8 cellular contexts compared by ENCODE assay signal in genomic region chr22:38318792-38319773, GRCh38. TPM values are rescaled to one million over a fixed set of nuclear protein-coding genes. Genes with fewer than 3 reads are reported as not detected.
A peak's percentile ranks its signal among the peaks of the same experiment; 100 is the strongest.
DNase-seq lines count a peak whose midpoint lies in the region; ATAC-seq and TF ChIP-seq lines count a peak whose summit lies in the region.

No MANE protein-coding gene starts in this region.

- H3K4me3 Mint-ChIP-seq in central memory CD8-positive, alpha-beta T cell: peak overlapping the region; percentile 80
- H3K4me3 Mint-ChIP-seq in naive thymus-derived CD8-positive, alpha-beta T cell: peak overlapping the region in 8 of 10 donors; percentile 43 to 79 (median 56)

- peaks cover 12% of the 10 kb centered on the region for H3K36me3 Mint-ChIP-seq in central memory CD8-positive, alpha-beta T cell (ENCODE audit: insufficient read depth)
- no peaks in the 10 kb centered on the region for H3K36me3 Mint-ChIP-seq in naive thymus-derived CD8-positive, alpha-beta T cell

- H3K27me3 ChIP-seq in heart right ventricle (no peaks in the 10 kb centered on the region), vagina (no peaks in the 10 kb centered on the region)

- intact Hi-C loops in heart right ventricle (cut with DNase I) (loop anchor here in 3 of 10 donors (5.0 to 10.0 kb wide), 2 partner anchors 47 to 114 kb away; partner anchors contain the start of genes MAFF (in 2 of the 3) and TMEM184B (in 2 of the 3)), cardiac septum (cut with DNase I) (no loop called here), vagina (cut with DNase I) (loop anchor here (5.0 kb wide), 1 partner anchor 47 kb away; the partner anchor contains the start of gene TMEM184B)

- peak overlapping the region in 1 of 10 donors; percentile 59 for H3K4me3 ChIP-seq in heart right ventricle
- H3K4me3 ChIP-seq in vagina: no peak overlapping the region

- H3K9me3 Mint-ChIP-seq in central memory CD8-positive, alpha-beta T cell: no peaks in the 10 kb centered on the region
- H3K9me3 Mint-ChIP-seq in naive thymus-derived CD8-positive, alpha-beta T cell: no peaks in the 10 kb centered on the region

- H3K27ac Mint-ChIP-seq in central memory CD8-positive, alpha-beta T cell (ENCODE audit: low read depth): peak overlapping the region; percentile 40
- peak overlapping the region; percentile 32 to 98 (median 86) for H3K27ac Mint-ChIP-seq in naive thymus-derived CD8-positive, alpha-beta T cell

- H3K27ac ChIP-seq in heart right ventricle: peak overlapping the region; percentile 88 to 98 (median 96)
- peak overlapping the region; percentile 95 for H3K27ac ChIP-seq in vagina

- H3K4me1 ChIP-seq in heart right ventricle (peaks cover 23 to 38% (median 32%) of the 10 kb centered on the region in 9 donors), vagina (peaks cover 24% of the 10 kb centered on the region)

- POLR2A ChIA-PET in naive thymus-derived CD8-positive, alpha-beta T cell (lab: Charles Lee): interaction anchor here (0.9 kb wide), 1 partner anchor 24 kb away, joined by 3 read pairs; no protein-coding TSS in a partner anchor

- no peak for DNase-seq in heart right ventricle
- DNase-seq in cardiac septum (ENCODE audit: low spot score): no peak
- no peak for DNase-seq in central memory CD8-positive, alpha-beta T cell (ENCODE audit: low spot score in 2 of 2)
- no peak for DNase-seq in naive thymus-derived CD8-positive, alpha-beta T cell
- DNase-seq in vagina (ENCODE audit: extremely low spot score in 2 of 2): no peak
- no peak for DNase-seq in DMS79 treated with DMSO at 0.1 percent for 48 hours (lab: John Stamatoyannopoulos, UW)
- no peak for DNase-seq in hippocampal formation (lab: John Stamatoyannopoulos, UW)

- no peak for TF ChIP-seq POLR2A in vagina (IDR thresholded peaks at IDR 0.05)

- 88 to 95% methylated on average over 14 of the region's 14 CpGs for WGBS in heart right ventricle, 2 donors

- peaks cover 0 to under 1% (median 0%) of the 10 kb centered on the region in 9 donors for H3K36me3 ChIP-seq in heart right ventricle
- H3K36me3 ChIP-seq in vagina: no peaks in the 10 kb centered on the region

- no peaks in the 10 kb centered on the region for H3K9me3 ChIP-seq in heart right ventricle
- H3K9me3 ChIP-seq in vagina: no peaks in the 10 kb centered on the region

- H3K27me3 Mint-ChIP-seq in central memory CD8-positive, alpha-beta T cell: no peaks in the 10 kb centered on the region
- no peaks in the 10 kb centered on the region for H3K27me3 Mint-ChIP-seq in naive thymus-derived CD8-positive, alpha-beta T cell

- no peak for TF ChIP-seq CTCF in heart right ventricle (IDR thresholded peaks at IDR 0.05)
- TF ChIP-seq CTCF in vagina (IDR thresholded peaks at IDR 0.05): no peak

- ATAC-seq in heart right ventricle (no peak), GM19395 (IDR thresholded peaks at IDR 0.05; ENCODE audit: unreplicated experiment) (no peak)
- ATAC-seq in central memory CD8-positive, alpha-beta T cell (replicated peaks; ENCODE audit: extremely low read depth, poor library complexity, severe bottlenecking): no peak
- no peak for ATAC-seq in naive thymus-derived CD8-positive, alpha-beta T cell

- peaks cover 25% of the 10 kb centered on the region for H3K4me1 Mint-ChIP-seq in central memory CD8-positive, alpha-beta T cell
- H3K4me1 Mint-ChIP-seq in naive thymus-derived CD8-positive, alpha-beta T cell: peaks cover 16 to 32% (median 32%) of the 10 kb centered on the region in 4 donors

RNA-seq across cellular contexts. Expression of gene CSNK1E, which starts 1.9 kb away (rescaled TPM):
- total RNA-seq in heart right ventricle (10 to 100 TPM; 64.1 to 88.1 (median 78.6) TPM), cardiac septum (95.7 TPM), vagina (162 TPM)
- polyA plus RNA-seq in heart right ventricle: 10 to 100 TPM; 81.6 to 83.4 TPM
- 100 to 1,000 TPM; 113 to 116 TPM for total RNA-seq in naive thymus-derived CD8-positive, alpha-beta T cell
- polyA plus RNA-seq in naive thymus-derived CD8-positive, alpha-beta T cell: 10 to 100 TPM in 2 of 3 donors, 1 to 10 TPM in 1; 9.1 to 16.1 (median 15.0) TPM

RNA-seq across cellular contexts. Expression of gene TMEM184B, which starts 46.3 kb away (rescaled TPM):
- total RNA-seq in heart right ventricle: 10 to 100 TPM; 36.2 to 51.6 (median 46.1) TPM
- polyA plus RNA-seq in heart right ventricle: 10 to 100 TPM; 20.8 to 29.7 TPM
- 58.1 TPM for total RNA-seq in cardiac septum
- 10 to 100 TPM; 25.5 to 26.8 TPM for total RNA-seq in naive thymus-derived CD8-positive, alpha-beta T cell
- 10 to 100 TPM in 1 of 3 donors, 1 to 10 TPM in 2; 5.1 to 13.0 (median 5.4) TPM for polyA plus RNA-seq in naive thymus-derived CD8-positive, alpha-beta T cell
- 50.8 TPM for total RNA-seq in vagina
